In the genomic region with DNA sequence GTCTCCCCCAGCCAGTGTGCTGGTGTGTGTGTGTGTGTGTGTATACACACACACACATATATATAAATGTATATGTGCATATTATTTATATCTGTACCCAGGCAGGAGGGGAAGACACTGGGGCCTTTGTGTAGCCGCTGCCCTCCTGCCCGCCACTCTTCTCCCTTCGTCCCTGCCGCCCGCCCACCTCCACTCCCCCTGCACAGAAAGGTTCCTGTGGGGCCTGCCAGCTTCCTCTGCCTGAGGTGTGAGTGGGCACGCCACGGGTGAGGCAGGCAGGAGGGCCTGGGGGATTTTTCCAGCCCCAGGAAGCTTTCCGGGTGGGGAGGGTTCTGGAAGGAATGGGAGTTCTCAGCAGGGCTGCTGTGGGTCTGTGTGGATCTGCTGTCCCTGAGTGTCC, we compare ENCODE assay signal across 2 cellular contexts.
TF ChIP-seq lines count a peak whose summit lies in the region.

No MANE protein-coding gene starts in this region.

TF ChIP-seq in HepG2, 621 proteins besides CTCF, POLR2A, EP300 and RAD21:
- peak; percentile 89 for TF ChIP-seq HNRNPL (IDR thresholded peaks at IDR 0.05; ENCODE audit: low read depth, low read length)
- TF ChIP-seq, protein P1, sequence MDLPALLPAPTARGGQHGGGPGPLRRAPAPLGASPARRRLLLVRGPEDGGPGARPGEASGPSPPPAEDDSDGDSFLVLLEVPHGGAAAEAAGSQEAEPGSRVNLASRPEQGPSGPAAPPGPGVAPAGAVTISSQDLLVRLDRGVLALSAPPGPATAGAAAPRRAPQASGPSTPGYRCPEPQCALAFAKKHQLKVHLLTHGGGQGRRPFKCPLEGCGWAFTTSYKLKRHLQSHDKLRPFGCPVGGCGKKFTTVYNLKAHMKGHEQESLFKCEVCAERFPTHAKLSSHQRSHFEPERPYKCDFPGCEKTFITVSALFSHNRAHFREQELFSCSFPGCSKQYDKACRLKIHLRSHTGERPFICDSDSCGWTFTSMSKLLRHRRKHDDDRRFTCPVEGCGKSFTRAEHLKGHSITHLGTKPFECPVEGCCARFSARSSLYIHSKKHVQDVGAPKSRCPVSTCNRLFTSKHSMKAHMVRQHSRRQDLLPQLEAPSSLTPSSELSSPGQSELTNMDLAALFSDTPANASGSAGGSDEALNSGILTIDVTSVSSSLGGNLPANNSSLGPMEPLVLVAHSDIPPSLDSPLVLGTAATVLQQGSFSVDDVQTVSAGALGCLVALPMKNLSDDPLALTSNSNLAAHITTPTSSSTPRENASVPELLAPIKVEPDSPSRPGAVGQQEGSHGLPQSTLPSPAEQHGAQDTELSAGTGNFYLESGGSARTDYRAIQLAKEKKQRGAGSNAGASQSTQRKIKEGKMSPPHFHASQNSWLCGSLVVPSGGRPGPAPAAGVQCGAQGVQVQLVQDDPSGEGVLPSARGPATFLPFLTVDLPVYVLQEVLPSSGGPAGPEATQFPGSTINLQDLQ (CRISPR knock-in tag; IDR thresholded peaks at IDR 0.05), result no peak
- TF ChIP-seq HNRNPLL (IDR thresholded peaks at IDR 0.05; ENCODE audit: low read depth, low read length, poor library complexity, severe bottlenecking), result peak; percentile 25
- no peak for TF ChIP-seq ZNF550 (CRISPR knock-in tag; IDR thresholded peaks at IDR 0.05; ENCODE audit: borderline replicate concordance)
- TF ChIP-seq MBNL3 (CRISPR knock-in tag; conservative IDR thresholded peaks at IDR 0.05), result no peak
- TF ChIP-seq, protein P2, sequence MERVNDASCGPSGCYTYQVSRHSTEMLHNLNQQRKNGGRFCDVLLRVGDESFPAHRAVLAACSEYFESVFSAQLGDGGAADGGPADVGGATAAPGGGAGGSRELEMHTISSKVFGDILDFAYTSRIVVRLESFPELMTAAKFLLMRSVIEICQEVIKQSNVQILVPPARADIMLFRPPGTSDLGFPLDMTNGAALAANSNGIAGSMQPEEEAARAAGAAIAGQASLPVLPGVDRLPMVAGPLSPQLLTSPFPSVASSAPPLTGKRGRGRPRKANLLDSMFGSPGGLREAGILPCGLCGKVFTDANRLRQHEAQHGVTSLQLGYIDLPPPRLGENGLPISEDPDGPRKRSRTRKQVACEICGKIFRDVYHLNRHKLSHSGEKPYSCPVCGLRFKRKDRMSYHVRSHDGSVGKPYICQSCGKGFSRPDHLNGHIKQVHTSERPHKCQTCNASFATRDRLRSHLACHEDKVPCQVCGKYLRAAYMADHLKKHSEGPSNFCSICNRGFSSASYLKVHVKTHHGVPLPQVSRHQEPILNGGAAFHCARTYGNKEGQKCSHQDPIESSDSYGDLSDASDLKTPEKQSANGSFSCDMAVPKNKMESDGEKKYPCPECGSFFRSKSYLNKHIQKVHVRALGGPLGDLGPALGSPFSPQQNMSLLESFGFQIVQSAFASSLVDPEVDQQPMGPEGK (CRISPR knock-in tag; IDR thresholded peaks at IDR 0.05), result peak; percentile 60; the same call in 1 of the 2 replicates
- TF ChIP-seq, protein P3, sequence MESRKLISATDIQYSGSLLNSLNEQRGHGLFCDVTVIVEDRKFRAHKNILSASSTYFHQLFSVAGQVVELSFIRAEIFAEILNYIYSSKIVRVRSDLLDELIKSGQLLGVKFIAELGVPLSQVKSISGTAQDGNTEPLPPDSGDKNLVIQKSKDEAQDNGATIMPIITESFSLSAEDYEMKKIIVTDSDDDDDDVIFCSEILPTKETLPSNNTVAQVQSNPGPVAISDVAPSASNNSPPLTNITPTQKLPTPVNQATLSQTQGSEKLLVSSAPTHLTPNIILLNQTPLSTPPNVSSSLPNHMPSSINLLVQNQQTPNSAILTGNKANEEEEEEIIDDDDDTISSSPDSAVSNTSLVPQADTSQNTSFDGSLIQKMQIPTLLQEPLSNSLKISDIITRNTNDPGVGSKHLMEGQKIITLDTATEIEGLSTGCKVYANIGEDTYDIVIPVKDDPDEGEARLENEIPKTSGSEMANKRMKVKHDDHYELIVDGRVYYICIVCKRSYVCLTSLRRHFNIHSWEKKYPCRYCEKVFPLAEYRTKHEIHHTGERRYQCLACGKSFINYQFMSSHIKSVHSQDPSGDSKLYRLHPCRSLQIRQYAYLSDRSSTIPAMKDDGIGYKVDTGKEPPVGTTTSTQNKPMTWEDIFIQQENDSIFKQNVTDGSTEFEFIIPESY (CRISPR knock-in tag; IDR thresholded peaks at IDR 0.05), result peak; percentile 68; the same call in 1 of the 2 replicates
- TF ChIP-seq AGO2 (optimal IDR thresholded peaks at IDR 0.05; ENCODE audit: low read depth, low read length), result peak; percentile 72
- TF ChIP-seq TOPORS (CRISPR knock-in tag; IDR thresholded peaks at IDR 0.05), result no peak
- peak; percentile 93 for TF ChIP-seq ZSCAN25 (CRISPR knock-in tag; IDR thresholded peaks at IDR 0.05)

TF ChIP-seq in WTC11, 78 proteins besides CTCF, POLR2A, EP300 and RAD21:
- TF ChIP-seq, protein P4, sequence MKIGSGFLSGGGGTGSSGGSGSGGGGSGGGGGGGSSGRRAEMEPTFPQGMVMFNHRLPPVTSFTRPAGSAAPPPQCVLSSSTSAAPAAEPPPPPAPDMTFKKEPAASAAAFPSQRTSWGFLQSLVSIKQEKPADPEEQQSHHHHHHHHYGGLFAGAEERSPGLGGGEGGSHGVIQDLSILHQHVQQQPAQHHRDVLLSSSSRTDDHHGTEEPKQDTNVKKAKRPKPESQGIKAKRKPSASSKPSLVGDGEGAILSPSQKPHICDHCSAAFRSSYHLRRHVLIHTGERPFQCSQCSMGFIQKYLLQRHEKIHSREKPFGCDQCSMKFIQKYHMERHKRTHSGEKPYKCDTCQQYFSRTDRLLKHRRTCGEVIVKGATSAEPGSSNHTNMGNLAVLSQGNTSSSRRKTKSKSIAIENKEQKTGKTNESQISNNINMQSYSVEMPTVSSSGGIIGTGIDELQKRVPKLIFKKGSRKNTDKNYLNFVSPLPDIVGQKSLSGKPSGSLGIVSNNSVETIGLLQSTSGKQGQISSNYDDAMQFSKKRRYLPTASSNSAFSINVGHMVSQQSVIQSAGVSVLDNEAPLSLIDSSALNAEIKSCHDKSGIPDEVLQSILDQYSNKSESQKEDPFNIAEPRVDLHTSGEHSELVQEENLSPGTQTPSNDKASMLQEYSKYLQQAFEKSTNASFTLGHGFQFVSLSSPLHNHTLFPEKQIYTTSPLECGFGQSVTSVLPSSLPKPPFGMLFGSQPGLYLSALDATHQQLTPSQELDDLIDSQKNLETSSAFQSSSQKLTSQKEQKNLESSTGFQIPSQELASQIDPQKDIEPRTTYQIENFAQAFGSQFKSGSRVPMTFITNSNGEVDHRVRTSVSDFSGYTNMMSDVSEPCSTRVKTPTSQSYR (CRISPR knock-in tag; IDR thresholded peaks at IDR 0.05), result no peak
- TF ChIP-seq TCF7 (CRISPR knock-in tag; IDR thresholded peaks at IDR 0.05; ENCODE audit: low read depth) (no peak), CREM (CRISPR knock-in tag; IDR thresholded peaks at IDR 0.05) (no peak), PRRX2 (CRISPR knock-in tag; IDR thresholded peaks at IDR 0.05) (no peak), KAT7 (CRISPR knock-in tag; IDR thresholded peaks at IDR 0.05; ENCODE audit: borderline replicate concordance) (no peak), ESRRA (CRISPR knock-in tag; IDR thresholded peaks at IDR 0.05; ENCODE audit: borderline replicate concordance) (no peak), RORB (CRISPR knock-in tag; IDR thresholded peaks at IDR 0.05) (no peak), SP1 (CRISPR knock-in tag; conservative IDR thresholded peaks at IDR 0.05) (no peak), ZNF317 (CRISPR knock-in tag; IDR thresholded peaks at IDR 0.05; ENCODE audit: borderline replicate concordance, low read depth) (no peak), GTF2I (CRISPR knock-in tag; conservative IDR thresholded peaks at IDR 0.05) (no peak)
